22 cellular contexts compared by ENCODE assay signal in genomic region chr2:187117483-187117882, GRCh38.
DNase-seq lines count a peak whose midpoint lies in the region; ATAC-seq and TF ChIP-seq lines count a peak whose summit lies in the region.
"Had no signal": no experiment of that assay in that cellular context is flagged by ENCODE, and none has a peak within 500 bp of the region (broad histone marks: within the 10 kb centered on the region; RNA-seq: fewer than 3 reads in every experiment).

No MANE protein-coding gene starts in this region.

- DNase-seq in ELF-1 (ENCODE audit: low read depth, low spot score): peak; percentile 14
- peak; percentile 38 for DNase-seq in LHCN-M2 (ENCODE audit: low read depth)
- DNase-seq in choroid plexus epithelial cell (ENCODE audit: low read depth): peak; percentile 9
- peak; percentile 29 for DNase-seq in myocyte (ENCODE audit: low read depth)
- no peak for DNase-seq in ascending aorta (ENCODE audit: low spot score in 2 of 2)
- DNase-seq in gastrocnemius medialis: no peak
- DNase-seq in effector memory CD4-positive, alpha-beta T cell: no peak
- DNase-seq: activated T-cell treated with anti-CD3 and anti-CD28 coated beads, Interleukin-2, amount 50 U/mL, for 48 hours; glutamatergic neuron; IMR-90; naive thymus-derived CD4-positive, alpha-beta T cell; NCI-H1930; PC-3; SJCRH30; T-helper 9 cell had no signal

- H3K36me3 ChIP-seq in ascending aorta: no peaks in the 10 kb centered on the region
- H3K36me3 ChIP-seq in gastrocnemius medialis: no peaks in the 10 kb centered on the region
- no peaks in the 10 kb centered on the region for H3K36me3 ChIP-seq in effector memory CD4-positive, alpha-beta T cell (ENCODE audit: control insufficient read depth, insufficient read depth, low read length)
- H3K36me3 ChIP-seq: prostate gland, SJCRH30, thoracic aorta had no signal

- H3K27me3 ChIP-seq in ascending aorta (no peaks in the 10 kb centered on the region), gastrocnemius medialis (no peaks in the 10 kb centered on the region)
- no peaks in the 10 kb centered on the region for H3K27me3 ChIP-seq in effector memory CD4-positive, alpha-beta T cell (replicated peaks; ENCODE audit: control insufficient read depth, insufficient read depth, low read length, poor library complexity, severe bottlenecking)
- H3K27me3 ChIP-seq: SJCRH30 had no signal

- in situ Hi-C loops in gastrocnemius medialis (cut with MboI; ENCODE audit: low sequenced_read_pairs in 4 of 4): no loop called here

- H3K4me3 ChIP-seq in choroid plexus epithelial cell (ENCODE audit: low read depth, low read length) (no peak overlapping the region), ascending aorta (no peak overlapping the region), gastrocnemius medialis (no peak overlapping the region)
- H3K4me3 ChIP-seq in effector memory CD4-positive, alpha-beta T cell (ENCODE audit: insufficient read depth, low read depth, low read length, poor library complexity, severe bottlenecking): no peak overlapping the region
- H3K4me3 ChIP-seq: lung, prostate gland, SJCRH30, thoracic aorta had no signal

- no peak for TF ChIP-seq POLR2A in gastrocnemius medialis (IDR thresholded peaks at IDR 0.05)

- H3K4me1 ChIP-seq in ascending aorta (no peaks in the 10 kb centered on the region), gastrocnemius medialis (no peaks in the 10 kb centered on the region)
- H3K4me1 ChIP-seq in effector memory CD4-positive, alpha-beta T cell (ENCODE audit: control insufficient read depth, insufficient read depth, low read length, poor library complexity, severe bottlenecking): no peaks in the 10 kb centered on the region
- H3K4me1 ChIP-seq: Caco-2, prostate gland, SJCRH30 had no signal

- no peak for TF ChIP-seq CTCF in choroid plexus epithelial cell (conservative IDR thresholded peaks at IDR 0.05; ENCODE audit: low read depth, low read length)
- no peak for TF ChIP-seq CTCF in ascending aorta (IDR thresholded peaks at IDR 0.05)
- no peak for TF ChIP-seq CTCF in gastrocnemius medialis (IDR thresholded peaks at IDR 0.05 in 4 of 5, conservative IDR thresholded peaks at IDR 0.05 in 1 of 5)

- intact Hi-C loops in ascending aorta (cut with DNase I): no loop called here
- intact Hi-C loops in gastrocnemius medialis (cut with DNase I; ENCODE audit: low total_unique reads): no loop called here

- no peaks in the 10 kb centered on the region for H3K9me3 ChIP-seq in ascending aorta
- H3K9me3 ChIP-seq in gastrocnemius medialis: no peaks in the 10 kb centered on the region
- H3K9me3 ChIP-seq in effector memory CD4-positive, alpha-beta T cell (ENCODE audit: control insufficient read depth, low read length): no peaks in the 10 kb centered on the region
- H3K9me3 ChIP-seq: Caco-2, prostate gland, SJCRH30, thoracic aorta had no signal

- H3K27ac ChIP-seq in ascending aorta: no peak overlapping the region
- no peak overlapping the region for H3K27ac ChIP-seq in gastrocnemius medialis
- H3K27ac ChIP-seq in effector memory CD4-positive, alpha-beta T cell (ENCODE audit: insufficient read depth, low read length, poor library complexity, severe bottlenecking): no peak overlapping the region
- H3K27ac ChIP-seq: prostate gland, SJCRH30, thoracic aorta had no signal

- ATAC-seq in gastrocnemius medialis (no peak), GM21528 (IDR thresholded peaks at IDR 0.05; ENCODE audit: low FRiP score, unreplicated experiment) (no peak)
- ATAC-seq: activated CD4-positive, CD25-positive, alpha-beta regulatory T cell treated with anti-CD3 and anti-CD28 coated beads, Interleukin-2, amount 50 U/mL, for 24 hours; naive thymus-derived CD4-positive, alpha-beta T cell; PC-3; stimulated activated effector memory CD8-positive, alpha-beta T cell treated with anti-CD3 and anti-CD28 coated beads, Interleukin-12 subunit alpha, Interleukin-12 subunit beta, amount 100 ng/mL, for 72 hours had no signal

Comparison
In these comparisons a context has a peak if more than half of its experiments do, and no peak if none do; other contexts are left out.
1. DNase-seq: peak in ELF-1 (single experiment), LHCN-M2 (single experiment), choroid plexus epithelial cell (single experiment) and myocyte (single experiment); none in ascending aorta (0 of 2), gastrocnemius medialis (0 of 2) and effector memory CD4-positive, alpha-beta T cell (0 of 3).